ENCODE assay signal across 1 cellular context in the genomic region with DNA sequence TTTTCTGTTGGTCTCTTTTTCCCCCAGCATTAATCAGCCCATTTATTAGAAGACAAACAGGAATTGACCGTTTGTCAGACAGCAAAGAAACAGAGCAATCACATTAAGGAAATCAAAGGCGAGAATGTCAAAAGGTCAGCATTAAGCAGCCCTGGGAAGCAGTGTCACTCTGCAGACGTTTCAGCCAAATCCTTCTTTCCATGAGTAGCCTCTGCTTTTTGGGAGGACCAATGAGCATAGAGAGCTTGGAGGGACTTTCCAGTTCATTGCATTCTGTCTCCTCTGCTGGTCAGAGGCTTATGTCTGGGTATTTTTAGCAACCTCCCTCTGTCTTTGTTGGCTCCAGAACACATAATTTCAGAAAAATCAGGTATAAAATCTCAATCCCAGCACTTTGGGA.
TF ChIP-seq lines count a peak whose summit lies in the region.

No MANE protein-coding gene starts in this region.

TF ChIP-seq in GM23338, 12 proteins besides CTCF, POLR2A, EP300 and RAD21 (continued from another document):
- TF ChIP-seq, protein P1, sequence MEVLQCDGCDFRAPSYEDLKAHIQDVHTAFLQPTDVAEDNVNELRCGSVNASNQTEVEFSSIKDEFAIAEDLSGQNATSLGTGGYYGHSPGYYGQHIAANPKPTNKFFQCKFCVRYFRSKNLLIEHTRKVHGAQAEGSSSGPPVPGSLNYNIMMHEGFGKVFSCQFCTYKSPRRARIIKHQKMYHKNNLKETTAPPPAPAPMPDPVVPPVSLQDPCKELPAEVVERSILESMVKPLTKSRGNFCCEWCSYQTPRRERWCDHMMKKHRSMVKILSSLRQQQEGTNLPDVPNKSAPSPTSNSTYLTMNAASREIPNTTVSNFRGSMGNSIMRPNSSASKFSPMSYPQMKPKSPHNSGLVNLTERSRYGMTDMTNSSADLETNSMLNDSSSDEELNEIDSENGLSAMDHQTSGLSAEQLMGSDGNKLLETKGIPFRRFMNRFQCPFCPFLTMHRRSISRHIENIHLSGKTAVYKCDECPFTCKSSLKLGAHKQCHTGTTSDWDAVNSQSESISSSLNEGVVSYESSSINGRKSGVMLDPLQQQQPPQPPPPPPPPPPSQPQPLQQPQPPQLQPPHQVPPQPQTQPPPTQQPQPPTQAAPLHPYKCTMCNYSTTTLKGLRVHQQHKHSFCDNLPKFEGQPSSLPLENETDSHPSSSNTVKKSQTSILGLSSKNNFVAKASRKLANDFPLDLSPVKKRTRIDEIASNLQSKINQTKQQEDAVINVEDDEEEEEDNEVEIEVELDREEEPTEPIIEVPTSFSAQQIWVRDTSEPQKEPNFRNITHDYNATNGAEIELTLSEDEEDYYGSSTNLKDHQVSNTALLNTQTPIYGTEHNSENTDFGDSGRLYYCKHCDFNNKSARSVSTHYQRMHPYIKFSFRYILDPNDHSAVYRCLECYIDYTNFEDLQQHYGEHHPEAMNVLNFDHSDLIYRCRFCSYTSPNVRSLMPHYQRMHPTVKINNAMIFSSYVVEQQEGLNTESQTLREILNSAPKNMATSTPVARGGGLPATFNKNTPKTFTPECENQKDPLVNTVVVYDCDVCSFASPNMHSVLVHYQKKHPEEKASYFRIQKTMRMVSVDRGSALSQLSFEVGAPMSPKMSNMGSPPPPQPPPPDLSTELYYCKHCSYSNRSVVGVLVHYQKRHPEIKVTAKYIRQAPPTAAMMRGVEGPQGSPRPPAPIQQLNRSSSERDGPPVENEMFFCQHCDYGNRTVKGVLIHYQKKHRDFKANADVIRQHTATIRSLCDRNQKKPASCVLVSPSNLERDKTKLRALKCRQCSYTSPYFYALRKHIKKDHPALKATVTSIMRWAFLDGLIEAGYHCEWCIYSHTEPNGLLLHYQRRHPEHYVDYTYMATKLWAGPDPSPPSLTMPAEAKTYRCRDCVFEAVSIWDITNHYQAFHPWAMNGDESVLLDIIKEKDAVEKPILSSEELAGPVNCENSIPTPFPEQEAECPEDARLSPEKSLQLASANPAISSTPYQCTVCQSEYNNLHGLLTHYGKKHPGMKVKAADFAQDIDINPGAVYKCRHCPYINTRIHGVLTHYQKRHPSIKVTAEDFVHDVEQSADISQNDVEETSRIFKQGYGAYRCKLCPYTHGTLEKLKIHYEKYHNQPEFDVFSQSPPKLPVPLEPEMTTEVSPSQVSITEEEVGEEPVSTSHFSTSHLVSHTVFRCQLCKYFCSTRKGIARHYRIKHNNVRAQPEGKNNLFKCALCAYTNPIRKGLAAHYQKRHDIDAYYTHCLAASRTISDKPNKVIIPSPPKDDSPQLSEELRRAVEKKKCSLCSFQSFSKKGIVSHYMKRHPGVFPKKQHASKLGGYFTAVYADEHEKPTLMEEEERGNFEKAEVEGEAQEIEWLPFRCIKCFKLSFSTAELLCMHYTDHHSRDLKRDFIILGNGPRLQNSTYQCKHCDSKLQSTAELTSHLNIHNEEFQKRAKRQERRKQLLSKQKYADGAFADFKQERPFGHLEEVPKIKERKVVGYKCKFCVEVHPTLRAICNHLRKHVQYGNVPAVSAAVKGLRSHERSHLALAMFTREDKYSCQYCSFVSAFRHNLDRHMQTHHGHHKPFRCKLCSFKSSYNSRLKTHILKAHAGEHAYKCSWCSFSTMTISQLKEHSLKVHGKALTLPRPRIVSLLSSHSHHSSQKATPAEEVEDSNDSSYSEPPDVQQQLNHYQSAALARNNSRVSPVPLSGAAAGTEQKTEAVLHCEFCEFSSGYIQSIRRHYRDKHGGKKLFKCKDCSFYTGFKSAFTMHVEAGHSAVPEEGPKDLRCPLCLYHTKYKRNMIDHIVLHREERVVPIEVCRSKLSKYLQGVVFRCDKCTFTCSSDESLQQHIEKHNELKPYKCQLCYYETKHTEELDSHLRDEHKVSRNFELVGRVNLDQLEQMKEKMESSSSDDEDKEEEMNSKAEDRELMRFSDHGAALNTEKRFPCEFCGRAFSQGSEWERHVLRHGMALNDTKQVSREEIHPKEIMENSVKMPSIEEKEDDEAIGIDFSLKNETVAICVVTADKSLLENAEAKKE (CRISPR knock-in tag; IDR thresholded peaks at IDR 0.05): no peak
- TF ChIP-seq, protein P2, sequence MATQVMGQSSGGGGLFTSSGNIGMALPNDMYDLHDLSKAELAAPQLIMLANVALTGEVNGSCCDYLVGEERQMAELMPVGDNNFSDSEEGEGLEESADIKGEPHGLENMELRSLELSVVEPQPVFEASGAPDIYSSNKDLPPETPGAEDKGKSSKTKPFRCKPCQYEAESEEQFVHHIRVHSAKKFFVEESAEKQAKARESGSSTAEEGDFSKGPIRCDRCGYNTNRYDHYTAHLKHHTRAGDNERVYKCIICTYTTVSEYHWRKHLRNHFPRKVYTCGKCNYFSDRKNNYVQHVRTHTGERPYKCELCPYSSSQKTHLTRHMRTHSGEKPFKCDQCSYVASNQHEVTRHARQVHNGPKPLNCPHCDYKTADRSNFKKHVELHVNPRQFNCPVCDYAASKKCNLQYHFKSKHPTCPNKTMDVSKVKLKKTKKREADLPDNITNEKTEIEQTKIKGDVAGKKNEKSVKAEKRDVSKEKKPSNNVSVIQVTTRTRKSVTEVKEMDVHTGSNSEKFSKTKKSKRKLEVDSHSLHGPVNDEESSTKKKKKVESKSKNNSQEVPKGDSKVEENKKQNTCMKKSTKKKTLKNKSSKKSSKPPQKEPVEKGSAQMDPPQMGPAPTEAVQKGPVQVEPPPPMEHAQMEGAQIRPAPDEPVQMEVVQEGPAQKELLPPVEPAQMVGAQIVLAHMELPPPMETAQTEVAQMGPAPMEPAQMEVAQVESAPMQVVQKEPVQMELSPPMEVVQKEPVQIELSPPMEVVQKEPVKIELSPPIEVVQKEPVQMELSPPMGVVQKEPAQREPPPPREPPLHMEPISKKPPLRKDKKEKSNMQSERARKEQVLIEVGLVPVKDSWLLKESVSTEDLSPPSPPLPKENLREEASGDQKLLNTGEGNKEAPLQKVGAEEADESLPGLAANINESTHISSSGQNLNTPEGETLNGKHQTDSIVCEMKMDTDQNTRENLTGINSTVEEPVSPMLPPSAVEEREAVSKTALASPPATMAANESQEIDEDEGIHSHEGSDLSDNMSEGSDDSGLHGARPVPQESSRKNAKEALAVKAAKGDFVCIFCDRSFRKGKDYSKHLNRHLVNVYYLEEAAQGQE (IDR thresholded peaks at IDR 0.05; ENCODE audit: unreplicated experiment): no peak
- no peak for TF ChIP-seq EZH2 (IDR thresholded peaks at IDR 0.05; ENCODE audit: low read depth, unreplicated experiment)
- TF ChIP-seq POLR2AphosphoS5 (IDR thresholded peaks at IDR 0.05; ENCODE audit: low read depth): no peak
- TF ChIP-seq NANOG (IDR thresholded peaks at IDR 0.05; ENCODE audit: borderline replicate concordance): no peak
- TF ChIP-seq JUNB (IDR thresholded peaks at IDR 0.05; ENCODE audit: unreplicated experiment): no peak
- no peak for TF ChIP-seq CREB1 (CRISPR knock-in tag; IDR thresholded peaks at IDR 0.05; ENCODE audit: low read depth)
